ENCODE assay signal across 37 cellular contexts in genomic region chr17:3308603-3309002, GRCh38. TPM values are rescaled to one million over a fixed set of nuclear protein-coding genes. Genes with fewer than 3 reads are reported as not detected.
"Had no signal": no experiment of that assay in that cellular context is flagged by ENCODE, and none has a peak within 500 bp of the region (broad histone marks: within the 10 kb centered on the region; RNA-seq: fewer than 3 reads in every experiment).

No MANE protein-coding gene starts in this region.

- H3K4me3 Mint-ChIP-seq: activated CD4-positive, alpha-beta T cell treated with anti-CD3 and anti-CD28 coated beads, Interleukin-2, amount 10 ng/mL, durations not matched to agents 24 days and 14 days; activated CD8-positive, alpha-beta T cell treated with anti-CD3 and anti-CD28 coated beads for 36 hours; activated naive CD8-positive, alpha-beta T cell treated with anti-CD3 and anti-CD28 coated beads for 36 hours; activated T-cell treated with anti-CD3 and anti-CD28 coated beads, Interleukin-2, amount 50 U/mL, for 72 hours; activated T-helper 17 cell treated with anti-CD3 and anti-CD28 coated beads, Interleukin-2, amount 50 U/mL, for 72 hours had no signal

- H3K9me3 Mint-ChIP-seq: activated CD4-positive, alpha-beta T cell treated with anti-CD3 and anti-CD28 coated beads, Interleukin-2, amount 10 ng/mL, durations not matched to agents 24 days and 14 days; activated CD8-positive, alpha-beta T cell treated with anti-CD3 and anti-CD28 coated beads for 36 hours; activated naive CD8-positive, alpha-beta T cell treated with anti-CD3 and anti-CD28 coated beads for 36 hours; activated T-cell treated with anti-CD3 and anti-CD28 coated beads, Interleukin-2, amount 50 U/mL, for 72 hours; activated T-helper 17 cell treated with anti-CD3 and anti-CD28 coated beads, Interleukin-2, amount 50 U/mL, for 72 hours had no signal

- H3K27me3 ChIP-seq: brain microvascular endothelial cell, MG63 had no signal

- H3K27me3 Mint-ChIP-seq: activated CD4-positive, alpha-beta T cell treated with anti-CD3 and anti-CD28 coated beads, Interleukin-2, amount 10 ng/mL, durations not matched to agents 24 days and 14 days; activated naive CD8-positive, alpha-beta T cell treated with anti-CD3 and anti-CD28 coated beads for 36 hours had no signal

- H3K4me1 Mint-ChIP-seq: activated CD4-positive, alpha-beta T cell treated with anti-CD3 and anti-CD28 coated beads, Interleukin-2, amount 10 ng/mL, durations not matched to agents 24 days and 14 days; activated naive CD8-positive, alpha-beta T cell treated with anti-CD3 and anti-CD28 coated beads for 36 hours; activated T-helper 17 cell treated with anti-CD3 and anti-CD28 coated beads, Interleukin-2, amount 50 U/mL, for 72 hours had no signal

- H3K36me3 ChIP-seq: brain microvascular endothelial cell, MG63 had no signal

- H3K36me3 Mint-ChIP-seq: activated naive CD8-positive, alpha-beta T cell treated with anti-CD3 and anti-CD28 coated beads for 36 hours had no signal

- DNase-seq: activated CD4-positive, alpha-beta T cell treated with anti-CD3 and anti-CD28 coated beads, Interleukin-2, amount 10 ng/mL, durations not matched to agents 24 days and 14 days; activated CD4-positive, alpha-beta T cell treated with anti-CD3 and anti-CD28 coated beads, Interleukin-2, amount 50 U/mL, for 4 hours; activated CD4-positive, CD25-positive, alpha-beta regulatory T cell; activated CD8-positive, alpha-beta T cell treated with anti-CD3 and anti-CD28 coated beads for 36 hours; activated effector memory CD4-positive, alpha-beta T cell treated with anti-CD3 and anti-CD28 coated beads, Interleukin-2, amount 50 U/mL, for 16 hours; activated naive CD4-positive, alpha-beta T cell; activated naive CD4-positive, alpha-beta T cell treated with anti-CD3 and anti-CD28 coated beads, Interleukin-2, amount 50 U/mL, for 16 hours; activated naive CD8-positive, alpha-beta T cell treated with anti-CD3 and anti-CD28 coated beads for 36 hours; activated T-cell treated with anti-CD3 and anti-CD28 coated beads, Interleukin-2, amount 50 U/mL, for 1 hour; activated T-cell treated with anti-CD3 and anti-CD28 coated beads, Interleukin-2, amount 50 U/mL, for 72 hours; amniotic stem cell; aorta; brain microvascular endothelial cell; central memory CD4-positive, alpha-beta T cell; Kasumi-1; MG63; NCI-H1092; NCI-H1436 treated with DMSO at 0.1 percent for 48 hours; NCI-H1694 treated with DMSO at 0.1 percent for 48 hours; NCI-H2029; NCI-H2107; NCI-H2171; NCI-H226; NCI-H446 treated with DMSO at 0.1 percent for 48 hours; NCI-H524; NCI-H69; NK-92 treated with Interleukin-12 subunit alpha and Interleukin-12 subunit beta, amount 100 ng/mL, for 24 hours; PC-9; SIG-M5; SW 1271; T-helper 1 cell; T-helper 2 cell; T-helper 9 cell had no signal

- H3K4me3 ChIP-seq: MG63, PC-9 had no signal

- H3K27ac ChIP-seq: brain microvascular endothelial cell, PC-9, RWPE1, VCaP had no signal

- ATAC-seq: activated CD8-positive, alpha-beta T cell treated with anti-CD3 and anti-CD28 coated beads for 36 hours; activated T-cell treated with anti-CD3 and anti-CD28 coated beads, Interleukin-2, amount 50 U/mL, for 72 hours; activated T-helper 17 cell treated with anti-CD3 and anti-CD28 coated beads, Interleukin-2, amount 50 U/mL, for 72 hours; Right ventricle myocardium inferior had no signal

- H3K27ac Mint-ChIP-seq: activated CD4-positive, alpha-beta T cell treated with anti-CD3 and anti-CD28 coated beads, Interleukin-2, amount 10 ng/mL, durations not matched to agents 24 days and 14 days; activated CD8-positive, alpha-beta T cell treated with anti-CD3 and anti-CD28 coated beads for 36 hours; activated naive CD8-positive, alpha-beta T cell treated with anti-CD3 and anti-CD28 coated beads for 36 hours; activated T-cell treated with anti-CD3 and anti-CD28 coated beads, Interleukin-2, amount 50 U/mL, for 72 hours; activated T-helper 17 cell treated with anti-CD3 and anti-CD28 coated beads, Interleukin-2, amount 50 U/mL, for 72 hours had no signal

- H3K9me3 ChIP-seq: MG63 had no signal

RNA-seq across cellular contexts. Expression of gene OR3A1, which starts 10.4 kb away (rescaled TPM):
- total RNA-seq: aorta, PC-9, Right ventricle myocardium inferior had no signal
- polyA plus RNA-seq: aorta had no signal
